ENCODE assay signal across 24 cellular contexts in the genomic region with DNA sequence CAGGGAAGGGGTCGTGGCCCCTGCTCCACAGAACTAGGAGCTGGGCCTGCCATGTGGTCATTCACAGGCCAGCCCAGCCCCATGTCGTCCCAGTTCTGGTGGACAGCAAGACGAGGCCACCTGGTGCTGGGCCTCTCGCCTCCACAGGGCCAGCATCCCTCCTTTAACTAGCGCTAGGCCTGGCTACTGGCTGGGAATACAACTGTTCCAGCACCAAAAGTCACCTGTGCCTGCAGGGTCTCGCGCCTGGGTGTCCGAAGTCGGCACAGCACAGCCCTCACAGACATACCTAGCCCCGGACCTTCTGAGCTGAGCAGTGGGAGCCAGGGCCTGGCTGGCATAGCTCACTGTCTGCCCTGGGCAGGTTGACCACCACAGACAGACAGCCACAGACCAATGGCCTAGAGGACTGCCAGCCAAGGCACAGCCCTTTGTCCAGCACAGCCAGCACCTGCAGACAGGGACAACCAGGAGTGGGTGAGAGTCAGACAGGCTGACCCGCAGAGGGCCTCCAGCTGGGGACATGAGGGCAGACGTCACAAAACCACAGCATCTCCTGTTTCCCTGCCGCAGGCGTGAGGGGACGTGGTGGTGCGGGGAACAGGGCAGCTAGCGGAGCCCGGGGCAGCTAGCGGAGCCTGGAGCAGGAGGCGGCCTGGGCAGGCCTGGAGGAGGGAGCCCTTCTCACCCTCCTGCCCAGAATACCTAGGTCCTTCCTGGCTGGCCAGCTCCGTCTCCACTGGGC. TPM values are rescaled to one million over a fixed set of nuclear protein-coding genes. Genes with fewer than 3 reads are reported as not detected.
DNase-seq lines count a peak whose midpoint lies in the region; ATAC-seq and TF ChIP-seq lines count a peak whose summit lies in the region.
"Had no signal": no experiment of that assay in that cellular context is flagged by ENCODE, and none has a peak within 500 bp of the region (broad histone marks: within the 10 kb centered on the region; RNA-seq: fewer than 3 reads in every experiment).

No MANE protein-coding gene starts in this region.

- ATAC-seq in GM18520 (IDR thresholded peaks at IDR 0.05; ENCODE audit: unreplicated experiment), result no peak
- ATAC-seq: Panc1, T-helper 17 cell had no signal

- H3K36me3 ChIP-seq in Caco-2 (ENCODE audit: control insufficient read depth, insufficient read depth, low read length) (no peaks in the 10 kb centered on the region), trophoblast cell (ENCODE audit: control insufficient read depth in 1 of 2, insufficient read depth in 2 of 2, low read length in 2 of 2) (no peaks in the 10 kb centered on the region)

- no peak overlapping the region for H2AFZ ChIP-seq in trophoblast cell (ENCODE audit: insufficient read depth, low read length, poor library complexity)

- peaks cover 2% of the 10 kb centered on the region for H3K79me1 ChIP-seq in trophoblast cell (ENCODE audit: low read length)

- peaks cover 43% of the 10 kb centered on the region for H3K4me1 Mint-ChIP-seq in Caco-2 (ENCODE audit: low read depth, unreplicated experiment)
- H3K4me1 Mint-ChIP-seq: H9 had no signal

- no peak overlapping the region for H4K91ac ChIP-seq in trophoblast cell (ENCODE audit: low read depth, low read length)

- intact Hi-C loops in Caco-2 (cut with micrococcal nuclease; ENCODE audit: unreplicated experiment), result no loop called here

- peak overlapping the region; percentile 7; the same call in 1 of the 2 replicates for H3K27ac ChIP-seq in VCaP
- H3K27ac ChIP-seq in trophoblast cell (ENCODE audit: low read depth, low read length), result no peak overlapping the region
- H3K27ac ChIP-seq: KMS-11 had no signal

- H3K4ac ChIP-seq in trophoblast cell (ENCODE audit: low read depth, low read length), result no peak overlapping the region

- peaks cover 36% of the 10 kb centered on the region for H3K36me3 Mint-ChIP-seq in Caco-2 (ENCODE audit: insufficient read depth, unreplicated experiment)
- H3K36me3 Mint-ChIP-seq: CD14-positive monocyte had no signal

- no peak for TF ChIP-seq CTCF in Caco-2 (IDR thresholded peaks at IDR 0.05; ENCODE audit: insufficient read depth in 1 of 2, low read depth in 1 of 2, low read length in 1 of 2, severe bottlenecking in 1 of 2, unreplicated experiment in 1 of 2)
- TF ChIP-seq CTCF in VCaP (conservative IDR thresholded peaks at IDR 0.05), result no peak

- H2BK5ac ChIP-seq in trophoblast cell (ENCODE audit: low read depth, low read length, poor library complexity), result no peak overlapping the region

- H2BK120ac ChIP-seq in trophoblast cell (ENCODE audit: insufficient read depth, low read length, poor library complexity), result no peak overlapping the region

- H3K18ac ChIP-seq in trophoblast cell (ENCODE audit: low read length), result no peak overlapping the region

- H3K23ac ChIP-seq in trophoblast cell (ENCODE audit: low read length), result no peak overlapping the region

- no peak overlapping the region for H3K4me3 ChIP-seq in Caco-2 (ENCODE audit: low read depth, low read length)
- H3K4me3 ChIP-seq in trophoblast cell (ENCODE audit: low read depth, low read length), result no peak overlapping the region

- no peaks in the 10 kb centered on the region for H3K79me2 ChIP-seq in trophoblast cell (ENCODE audit: control insufficient read depth, insufficient read depth, low read length, poor library complexity)

- H2BK12ac ChIP-seq in trophoblast cell (ENCODE audit: low read length), result no peak overlapping the region

- peak overlapping the region; percentile 51 for H3K27ac Mint-ChIP-seq in Caco-2 (ENCODE audit: unreplicated experiment)
- H3K27ac Mint-ChIP-seq: CD14-positive monocyte, H9, HFFc6, T-helper 17 cell had no signal

- CTCF ChIA-PET in Caco-2 (lab: Charles Lee), result interaction anchor here (0.6 to 4.1 kb wide), 12 partner anchors 12 to 222 kb away, joined by 3 to 68 read pairs (median 7); a partner anchor contains a TSS

- no peak overlapping the region for H3K14ac ChIP-seq in trophoblast cell (ENCODE audit: low read length)

- H3K9ac ChIP-seq in trophoblast cell (ENCODE audit: low read length), result no peak overlapping the region
- H3K9ac ChIP-seq: KMS-11 had no signal

- H3K4me2 ChIP-seq in trophoblast cell (ENCODE audit: low read length), result no peak overlapping the region
- H3K4me2 ChIP-seq: KMS-11 had no signal

- no TSS peak for BruUV-seq in Caco-2 (replicated peaks; lab: Mats Ljungman, UMichigan)

- H3K27me3 Mint-ChIP-seq in Caco-2 (ENCODE audit: insufficient read depth, unreplicated experiment), result peaks cover 7% of the 10 kb centered on the region

- DNase-seq in NOMO-1 treated with DMSO at 0.1 percent for 48 hours (lab: John Stamatoyannopoulos, UW; ENCODE audit: unreplicated experiment) (peak; percentile 11), NOMO-1 (lab: John Stamatoyannopoulos, UW; ENCODE audit: unreplicated experiment in 2 of 2) (no peak), Caco-2 (no peak), trophoblast cell (peak; percentile 97 to 98), NCI-H774 (lab: John Stamatoyannopoulos, UW) (no peak)
- DNase-seq in activated CD4-positive, alpha-beta T cell treated with anti-CD3 and anti-CD28 coated beads for 48 hours, result no peak
- DNase-seq: AML-193, DND-41, H9, HFFc6, NCI-H1694 treated with DMSO at 0.1 percent for 48 hours, NCI-H2107, NCI-H69, T-helper 17 cell had no signal

- H4K12ac ChIP-seq in trophoblast cell (ENCODE audit: low read depth, low read length), result no peak overlapping the region

- H3K9me3 ChIP-seq in Caco-2 (no peaks in the 10 kb centered on the region), trophoblast cell (ENCODE audit: insufficient read depth, low read depth, low read length) (no peaks in the 10 kb centered on the region)

- H3K27me3 ChIP-seq in Caco-2 (replicated peaks; ENCODE audit: control insufficient read depth, insufficient read depth, low read length) (no peaks in the 10 kb centered on the region), trophoblast cell (ENCODE audit: insufficient read depth, low read length) (no peaks in the 10 kb centered on the region)

- WGBS in trophoblast cell (ENCODE audit: extremely low coverage, insufficient coverage, insufficient read length), result no CpG with 5 or more reads among the region's 21 CpGs

- no peak overlapping the region for H4K8ac ChIP-seq in trophoblast cell (ENCODE audit: low read depth, low read length)

- H2AK5ac ChIP-seq in trophoblast cell (ENCODE audit: low read length), result peak overlapping the region; percentile 5

- POLR2A ChIA-PET in Caco-2 (lab: Charles Lee), result interaction anchor here (0.6 to 1.3 kb wide), 2 partner anchors 13 to 178 kb away, joined by 3 to 5 read pairs; no protein-coding TSS in a partner anchor

- H3K9me3 Mint-ChIP-seq in Caco-2 (ENCODE audit: unreplicated experiment), result peaks cover 10% of the 10 kb centered on the region
- H3K9me3 Mint-ChIP-seq: H9, HFFc6 had no signal

- H3K4me1 ChIP-seq in Caco-2 (peaks cover 53% of the 10 kb centered on the region), trophoblast cell (ENCODE audit: control insufficient read depth in 1 of 2, insufficient read depth in 2 of 2, low read length in 2 of 2) (peaks cover 13 to 17% of the 10 kb centered on the region in 2 experiments)

- no peak overlapping the region for H3K4me3 Mint-ChIP-seq in Caco-2 (ENCODE audit: unreplicated experiment)
- H3K4me3 Mint-ChIP-seq: CD14-positive monocyte, H9, HFFc6, T-helper 17 cell had no signal

RNA-seq across cellular contexts. Expression of a gene that starts 27.2 kb away (rescaled TPM):
- not detected in 2 replicates for total RNA-seq in Caco-2 (2022)
- polyA plus RNA-seq in trophoblast cell (2013), result 0.03 TPM in 2 replicates
- total RNA-seq: H9, HFFc6, HT1080, NCI-H460, SK-MEL-5, T-helper 17 cell had no signal
- polyA plus RNA-seq: AG04450, CD14-positive monocyte had no signal

RNA-seq across cellular contexts. Expression of a gene that starts 37.8 kb away (rescaled TPM):
- total RNA-seq in Caco-2 (2022), result not detected in 2 replicates
- polyA plus RNA-seq in trophoblast cell (2013), result not detected in 2 replicates
- total RNA-seq: A172, H9, HFFc6, HT1080, NCI-H460, SK-MEL-5, T-helper 17 cell had no signal
- polyA plus RNA-seq: AG04450, CD14-positive monocyte had no signal

RNA-seq across cellular contexts. Expression of a gene that starts 59.6 kb away (rescaled TPM):
- total RNA-seq in Caco-2 (2022), result 1,375 and 1,397 TPM in 2 replicates
- polyA plus RNA-seq in trophoblast cell (2013), result 1,002 and 1,117 TPM in 2 replicates
- polyA plus RNA-seq: CD14-positive monocyte had no signal

Comparison
In these comparisons a context has a peak if more than half of its experiments do, and no peak if none do; other contexts are left out.
1. DNase-seq: peak in NOMO-1 treated with DMSO at 0.1 percent for 48 hours (single experiment) and trophoblast cell (2 of 2); none in NOMO-1 (0 of 2), Caco-2 (0 of 2), activated CD4-positive, alpha-beta T cell treated with anti-CD3 and anti-CD28 coated beads for 48 hours (single experiment) and NCI-H774 (single experiment).